ENCODE assay signal across 8 cellular contexts in the genomic region with DNA sequence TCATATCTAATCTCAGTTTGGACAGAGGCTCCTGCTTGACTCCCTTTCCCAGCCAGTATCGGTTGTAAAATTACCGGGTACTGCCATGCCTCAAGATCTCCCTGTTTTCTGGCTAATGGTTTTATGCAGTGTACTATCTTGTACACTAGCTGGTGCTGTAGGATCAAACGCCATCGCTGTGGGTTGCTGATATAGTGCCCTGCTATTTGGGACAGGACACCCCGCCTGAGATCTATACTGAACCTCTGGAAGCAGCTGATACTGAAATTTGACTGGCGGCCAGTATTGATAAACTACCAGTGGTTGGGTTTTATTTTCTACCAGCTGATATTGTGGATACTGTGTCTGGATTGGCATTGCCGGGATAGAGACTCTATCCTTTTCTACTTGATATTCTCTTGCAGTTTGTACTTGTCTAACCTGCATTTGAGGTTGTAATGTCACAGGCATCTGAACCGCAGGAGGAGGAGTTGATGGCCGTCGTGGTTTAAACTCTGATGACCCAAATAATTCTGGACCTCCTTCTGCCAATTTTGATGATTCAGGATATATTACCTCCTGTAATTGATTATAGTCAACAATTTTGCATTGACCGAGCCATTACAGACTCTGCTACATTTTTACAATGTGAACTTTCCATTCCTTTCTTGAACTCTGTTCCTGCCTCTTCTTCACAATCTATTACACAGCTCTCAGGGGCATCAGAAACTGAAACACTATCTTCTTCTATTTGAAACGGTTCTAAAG.
DNase-seq lines count a peak whose midpoint lies in the region; ATAC-seq and TF ChIP-seq lines count a peak whose summit lies in the region.

No MANE protein-coding gene starts in this region.

- peak; percentile 23 for TF ChIP-seq CTCF in SU-DHL-6 (IDR thresholded peaks at IDR 0.05; ENCODE audit: insufficient read depth, low read length, poor library complexity, severe bottlenecking)

- no peaks in the 10 kb centered on the region for H3K9me2 ChIP-seq in SU-DHL-6 (replicated peaks; ENCODE audit: insufficient read depth, low read length)

- no peaks in the 10 kb centered on the region for H3K79me2 ChIP-seq in SU-DHL-6 (ENCODE audit: insufficient read depth, low read length)

- no peak overlapping the region for H2AFZ ChIP-seq in SU-DHL-6 (ENCODE audit: low read depth, low read length, severe bottlenecking)

- ATAC-seq in left ventricle myocardium superior, result peak; percentile 88
- ATAC-seq in HG02973 (IDR thresholded peaks at IDR 0.05; ENCODE audit: unreplicated experiment), result no peak

- no peaks in the 10 kb centered on the region for H3K36me3 ChIP-seq in SU-DHL-6 (ENCODE audit: low read length)

- DNase-seq in AG08395 (ENCODE audit: low spot score) (peak; percentile 35), H4 (ENCODE audit: low spot score) (peak; percentile 21), left ventricle myocardium superior (peak; percentile 44), DMS153 treated with DMSO at 0.1 percent for 48 hours (lab: John Stamatoyannopoulos, UW; ENCODE audit: unreplicated experiment) (no peak), activated gamma-delta T cell treated with Interleukin-2 at 50 U/mL for 16 hours (no peak), cerebellum (ENCODE audit: low spot score) (no peak)

- H3K4me2 ChIP-seq in SU-DHL-6 (ENCODE audit: low read depth, low read length, poor library complexity, severe bottlenecking), result no peak overlapping the region

- no peak overlapping the region for H3K9ac ChIP-seq in SU-DHL-6 (ENCODE audit: low read length)

- no peaks in the 10 kb centered on the region for H3F3A ChIP-seq in SU-DHL-6 (ENCODE audit: insufficient read depth)

- intact Hi-C loops in left ventricle myocardium superior (cut with micrococcal nuclease), result no loop called here

- H3K27me3 ChIP-seq in SU-DHL-6 (ENCODE audit: low read length), result no peaks in the 10 kb centered on the region

- H4K20me1 ChIP-seq in SU-DHL-6 (ENCODE audit: low read depth, low read length), result no peaks in the 10 kb centered on the region

- H3K9me3 ChIP-seq in SU-DHL-6 (ENCODE audit: insufficient read depth, low read length), result no peaks in the 10 kb centered on the region

- H3K27ac ChIP-seq in SU-DHL-6 (ENCODE audit: low read depth, low read length), result no peak overlapping the region

- no peak overlapping the region for H3K4me3 ChIP-seq in SU-DHL-6 (ENCODE audit: insufficient read depth, low read length, poor library complexity, severe bottlenecking)

Comparison
In these comparisons a context has a peak if more than half of its experiments do, and no peak if none do; other contexts are left out.
1. DNase-seq: peak in AG08395 (single experiment), H4 (single experiment) and left ventricle myocardium superior (single experiment); none in DMS153 treated with DMSO at 0.1 percent for 48 hours (single experiment), activated gamma-delta T cell treated with Interleukin-2 at 50 U/mL for 16 hours (single experiment) and cerebellum (single experiment).